Comparison of ENCODE assay signal across 27 cellular contexts in genomic region chr2:32902174-32902573, GRCh38. TPM values are rescaled to one million over a fixed set of nuclear protein-coding genes. Genes with fewer than 3 reads are reported as not detected.
"Had no signal": no experiment of that assay in that cellular context is flagged by ENCODE, and none has a peak within 500 bp of the region (broad histone marks: within the 10 kb centered on the region; RNA-seq: fewer than 3 reads in every experiment).

No MANE protein-coding gene starts in this region.

- H3K4me1 Mint-ChIP-seq: naive thymus-derived CD4-positive, alpha-beta T cell; natural killer cell had no signal

- H3K4me1 ChIP-seq: colonic mucosa, esophagus squamous epithelium, gastrocnemius medialis, left lung, lower lobe of right lung had no signal

- H3K27ac Mint-ChIP-seq: dendritic cell treated with granulocyte-macrophage colony-stimulating factor and Interleukin-4, amounts not matched to agents 40 ng/mL and 50 ng/mL, for 4 days; effector memory CD8-positive, alpha-beta T cell; endodermal cell; naive thymus-derived CD4-positive, alpha-beta T cell; natural killer cell had no signal

- H3K4me3 ChIP-seq: colonic mucosa, esophagus squamous epithelium, gastrocnemius medialis, heart right ventricle, left lung, lower lobe of right lung had no signal

- H3K9me3 Mint-ChIP-seq: dendritic cell treated with granulocyte-macrophage colony-stimulating factor and Interleukin-4, amounts not matched to agents 40 ng/mL and 50 ng/mL, for 4 days had no signal

- H3K9me3 ChIP-seq: colonic mucosa, esophagus squamous epithelium, lower lobe of right lung had no signal

- H3K36me3 ChIP-seq: colonic mucosa, esophagus squamous epithelium, gastrocnemius medialis, heart right ventricle, left lung, lower lobe of right lung had no signal

- DNase-seq: colonic mucosa; cortex of kidney; effector CD8-positive, alpha-beta T cell; effector memory CD8-positive, alpha-beta T cell; endodermal cell; erythroblast; esophagus squamous epithelium; foreskin fibroblast; foreskin melanocyte; gastrocnemius medialis; head of caudate nucleus; heart right ventricle; hippocampal formation; left cardiac atrium; left lung; left ventricle myocardium superior; lower lobe of right lung; mesendoderm; midbrain; naive thymus-derived CD4-positive, alpha-beta T cell; natural killer cell had no signal

- FAIRE-seq: endometrium, islet of Langerhans, keratinocyte had no signal

- H3K36me3 Mint-ChIP-seq: natural killer cell had no signal

- ATAC-seq: effector memory CD8-positive, alpha-beta T cell; esophagus mucosa; gastrocnemius medialis; heart right ventricle; left cardiac atrium; left lung; left ventricle myocardium superior; lower lobe of right lung; naive thymus-derived CD4-positive, alpha-beta T cell; natural killer cell had no signal

- H3K27me3 ChIP-seq: colonic mucosa, gastrocnemius medialis, heart right ventricle, left lung had no signal

- H3K27ac ChIP-seq: colonic mucosa, epithelial cell of prostate, esophagus squamous epithelium, gastrocnemius medialis, heart right ventricle, left lung, lower lobe of right lung had no signal

- H3K4me3 Mint-ChIP-seq: dendritic cell treated with granulocyte-macrophage colony-stimulating factor and Interleukin-4, amounts not matched to agents 40 ng/mL and 50 ng/mL, for 4 days; effector memory CD8-positive, alpha-beta T cell; endodermal cell; naive thymus-derived CD4-positive, alpha-beta T cell; natural killer cell had no signal

RNA-seq across cellular contexts. Expression of gene LTBP1, which starts 44.6 kb away (rescaled TPM):
- polyA plus RNA-seq: naive thymus-derived CD4-positive, alpha-beta T cell had no signal
